ENCODE assay signal across 1 cellular context in genomic region chr3:82461049-82461889, GRCh38.
A peak's percentile ranks its signal among the peaks of the same experiment; 100 is the strongest.
TF ChIP-seq lines count a peak whose summit lies in the region.

No MANE protein-coding gene starts in this region.

TF ChIP-seq in HepG2, 621 proteins besides CTCF, POLR2A, EP300 and RAD21 (continued from another document and continues in another):
- TF ChIP-seq, protein P1, sequence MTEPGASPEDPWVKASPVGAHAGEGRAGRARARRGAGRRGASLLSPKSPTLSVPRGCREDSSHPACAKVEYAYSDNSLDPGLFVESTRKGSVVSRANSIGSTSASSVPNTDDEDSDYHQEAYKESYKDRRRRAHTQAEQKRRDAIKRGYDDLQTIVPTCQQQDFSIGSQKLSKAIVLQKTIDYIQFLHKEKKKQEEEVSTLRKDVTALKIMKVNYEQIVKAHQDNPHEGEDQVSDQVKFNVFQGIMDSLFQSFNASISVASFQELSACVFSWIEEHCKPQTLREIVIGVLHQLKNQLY (CRISPR knock-in tag; IDR thresholded peaks at IDR 0.05) = no peak
- TF ChIP-seq ARID3A (IDR thresholded peaks at IDR 0.05; ENCODE audit: low read depth, low read length) = peak; percentile 51; the same call in 1 of the 2 replicates
- TF ChIP-seq, protein P2, sequence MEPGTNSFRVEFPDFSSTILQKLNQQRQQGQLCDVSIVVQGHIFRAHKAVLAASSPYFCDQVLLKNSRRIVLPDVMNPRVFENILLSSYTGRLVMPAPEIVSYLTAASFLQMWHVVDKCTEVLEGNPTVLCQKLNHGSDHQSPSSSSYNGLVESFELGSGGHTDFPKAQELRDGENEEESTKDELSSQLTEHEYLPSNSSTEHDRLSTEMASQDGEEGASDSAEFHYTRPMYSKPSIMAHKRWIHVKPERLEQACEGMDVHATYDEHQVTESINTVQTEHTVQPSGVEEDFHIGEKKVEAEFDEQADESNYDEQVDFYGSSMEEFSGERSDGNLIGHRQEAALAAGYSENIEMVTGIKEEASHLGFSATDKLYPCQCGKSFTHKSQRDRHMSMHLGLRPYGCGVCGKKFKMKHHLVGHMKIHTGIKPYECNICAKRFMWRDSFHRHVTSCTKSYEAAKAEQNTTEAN (CRISPR knock-in tag; conservative IDR thresholded peaks at IDR 0.05) = no peak
- TF ChIP-seq ZNF850 (CRISPR knock-in tag; conservative IDR thresholded peaks at IDR 0.05) = no peak
- TF ChIP-seq ZNF782 (CRISPR knock-in tag; IDR thresholded peaks at IDR 0.05; ENCODE audit: borderline replicate concordance) = no peak
- TF ChIP-seq CC2D1A (CRISPR knock-in tag; IDR thresholded peaks at IDR 0.05) = no peak
- no peak for TF ChIP-seq MYNN (CRISPR knock-in tag; IDR thresholded peaks at IDR 0.05; ENCODE audit: low read depth)
- no peak for TF ChIP-seq ZIK1 (CRISPR knock-in tag; IDR thresholded peaks at IDR 0.05; ENCODE audit: borderline replicate concordance, low read depth)
- TF ChIP-seq CHCHD3 (CRISPR knock-in tag; IDR thresholded peaks at IDR 0.05) = no peak
- TF ChIP-seq EED (CRISPR knock-in tag; IDR thresholded peaks at IDR 0.05) = no peak
- TF ChIP-seq ERF (CRISPR knock-in tag; IDR thresholded peaks at IDR 0.05) = no peak
- peak; percentile 68 for TF ChIP-seq POGZ (CRISPR knock-in tag; IDR thresholded peaks at IDR 0.05)
- TF ChIP-seq RORA (CRISPR knock-in tag; IDR thresholded peaks at IDR 0.05) = no peak
- no peak for TF ChIP-seq ADNP (CRISPR knock-in tag; IDR thresholded peaks at IDR 0.05)
- TF ChIP-seq FIP1L1 (IDR thresholded peaks at IDR 0.05; ENCODE audit: borderline replicate concordance, insufficient read depth, low read depth, low read length) = no peak
- no peak for TF ChIP-seq ZKSCAN5 (CRISPR knock-in tag; IDR thresholded peaks at IDR 0.05)
- TF ChIP-seq ZNF788 (CRISPR knock-in tag; IDR thresholded peaks at IDR 0.05; ENCODE audit: borderline replicate concordance) = no peak
- no peak for TF ChIP-seq RNF2 (conservative IDR thresholded peaks at IDR 0.05; ENCODE audit: low read depth)
- TF ChIP-seq ZBTB7A (CRISPR knock-in tag; IDR thresholded peaks at IDR 0.05) = no peak
- no peak for TF ChIP-seq ZNF839 (CRISPR knock-in tag; IDR thresholded peaks at IDR 0.05; ENCODE audit: borderline replicate concordance)
- TF ChIP-seq, protein P3, sequence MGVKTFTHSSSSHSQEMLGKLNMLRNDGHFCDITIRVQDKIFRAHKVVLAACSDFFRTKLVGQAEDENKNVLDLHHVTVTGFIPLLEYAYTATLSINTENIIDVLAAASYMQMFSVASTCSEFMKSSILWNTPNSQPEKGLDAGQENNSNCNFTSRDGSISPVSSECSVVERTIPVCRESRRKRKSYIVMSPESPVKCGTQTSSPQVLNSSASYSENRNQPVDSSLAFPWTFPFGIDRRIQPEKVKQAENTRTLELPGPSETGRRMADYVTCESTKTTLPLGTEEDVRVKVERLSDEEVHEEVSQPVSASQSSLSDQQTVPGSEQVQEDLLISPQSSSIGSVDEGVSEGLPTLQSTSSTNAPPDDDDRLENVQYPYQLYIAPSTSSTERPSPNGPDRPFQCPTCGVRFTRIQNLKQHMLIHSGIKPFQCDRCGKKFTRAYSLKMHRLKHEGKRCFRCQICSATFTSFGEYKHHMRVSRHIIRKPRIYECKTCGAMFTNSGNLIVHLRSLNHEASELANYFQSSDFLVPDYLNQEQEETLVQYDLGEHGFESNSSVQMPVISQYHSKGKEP (CRISPR knock-in tag; IDR thresholded peaks at IDR 0.05) = no peak
- peak; percentile 52; the same call in 1 of the 2 replicates for TF ChIP-seq SRF (IDR thresholded peaks at IDR 0.05; ENCODE audit: low read depth, low read length)
- TF ChIP-seq SALL2 (CRISPR knock-in tag; IDR thresholded peaks at IDR 0.05) = no peak
- TF ChIP-seq FOXP4 (CRISPR knock-in tag; IDR thresholded peaks at IDR 0.05) = peak; percentile 53
- TF ChIP-seq ZNF501 (CRISPR knock-in tag; IDR thresholded peaks at IDR 0.05) = no peak
- TF ChIP-seq ZNF484 (CRISPR knock-in tag; IDR thresholded peaks at IDR 0.05; ENCODE audit: borderline replicate concordance, low read depth) = no peak
- no peak for TF ChIP-seq CSRNP2 (CRISPR knock-in tag; conservative IDR thresholded peaks at IDR 0.05; ENCODE audit: low read depth)
- no peak for TF ChIP-seq JUND (CRISPR knock-in tag; IDR thresholded peaks at IDR 0.05)
- TF ChIP-seq FOXM1 (CRISPR knock-in tag; IDR thresholded peaks at IDR 0.05) = no peak
- TF ChIP-seq RARG (CRISPR knock-in tag; IDR thresholded peaks at IDR 0.05; ENCODE audit: low read depth) = no peak
- 0 out of 2 replicates have a peak, but pooled peaks have one; percentile 38 for TF ChIP-seq YEATS4 (CRISPR knock-in tag; IDR thresholded peaks at IDR 0.05; ENCODE audit: borderline replicate concordance)
- TF ChIP-seq ZNF263 (CRISPR knock-in tag; IDR thresholded peaks at IDR 0.05) = no peak
- TF ChIP-seq, protein P4, sequence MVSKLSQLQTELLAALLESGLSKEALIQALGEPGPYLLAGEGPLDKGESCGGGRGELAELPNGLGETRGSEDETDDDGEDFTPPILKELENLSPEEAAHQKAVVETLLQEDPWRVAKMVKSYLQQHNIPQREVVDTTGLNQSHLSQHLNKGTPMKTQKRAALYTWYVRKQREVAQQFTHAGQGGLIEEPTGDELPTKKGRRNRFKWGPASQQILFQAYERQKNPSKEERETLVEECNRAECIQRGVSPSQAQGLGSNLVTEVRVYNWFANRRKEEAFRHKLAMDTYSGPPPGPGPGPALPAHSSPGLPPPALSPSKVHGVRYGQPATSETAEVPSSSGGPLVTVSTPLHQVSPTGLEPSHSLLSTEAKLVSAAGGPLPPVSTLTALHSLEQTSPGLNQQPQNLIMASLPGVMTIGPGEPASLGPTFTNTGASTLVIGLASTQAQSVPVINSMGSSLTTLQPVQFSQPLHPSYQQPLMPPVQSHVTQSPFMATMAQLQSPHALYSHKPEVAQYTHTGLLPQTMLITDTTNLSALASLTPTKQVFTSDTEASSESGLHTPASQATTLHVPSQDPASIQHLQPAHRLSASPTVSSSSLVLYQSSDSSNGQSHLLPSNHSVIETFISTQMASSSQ (IDR thresholded peaks at IDR 0.05; ENCODE audit: low read depth) = no peak
- TF ChIP-seq, protein P4 (CRISPR knock-in tag; IDR thresholded peaks at IDR 0.05; ENCODE audit: borderline replicate concordance) = no peak
- TF ChIP-seq ZNF318 (CRISPR knock-in tag; IDR thresholded peaks at IDR 0.05) = no peak
- no peak for TF ChIP-seq THAP7 (CRISPR knock-in tag; IDR thresholded peaks at IDR 0.05)
- TF ChIP-seq ZSCAN22 (CRISPR knock-in tag; IDR thresholded peaks at IDR 0.05) = no peak
- no peak for TF ChIP-seq PAF1 (CRISPR knock-in tag; IDR thresholded peaks at IDR 0.05)
